ENCODE assay signal across 7 cellular contexts in the genomic region with DNA sequence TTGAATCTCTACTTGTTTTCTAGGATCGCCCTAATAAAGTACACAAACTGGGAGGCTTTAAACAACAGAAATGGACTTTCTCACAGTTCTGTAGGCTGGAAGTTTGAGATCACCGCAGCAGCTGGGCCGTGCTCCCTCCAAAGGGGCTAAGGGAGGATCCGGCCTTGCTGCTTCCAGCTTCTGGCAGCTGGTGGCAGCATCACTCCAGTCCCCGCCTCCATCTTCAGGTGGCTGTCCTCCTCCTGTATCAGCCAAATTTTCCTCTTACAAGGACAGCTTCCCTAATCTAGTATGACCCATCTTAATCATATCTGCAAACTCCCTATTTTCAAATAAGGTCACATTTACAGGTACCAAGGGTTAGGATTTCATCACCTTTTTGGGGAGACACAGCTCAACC.
A peak's percentile ranks its signal among the peaks of the same experiment; 100 is the strongest.
DNase-seq lines count a peak whose midpoint lies in the region; ATAC-seq and TF ChIP-seq lines count a peak whose summit lies in the region.
"Not testable (repeated sequence)": the region's sequence is repeated elsewhere in the genome, so short reads cannot be mapped to it uniquely, and the experiment has no call there.

No MANE protein-coding gene starts in this region.

- not testable (repeated sequence) for H3K27ac ChIP-seq in WERI-Rb-1

- H3K27me3 ChIP-seq in WERI-Rb-1 (ENCODE audit: insufficient read depth, low read depth, severe bottlenecking): not testable (repeated sequence)

- DNase-seq in NCI-H345 treated with DMSO at 0.1 percent for 48 hours (lab: John Stamatoyannopoulos, UW; ENCODE audit: unreplicated experiment): peak; percentile 70
- DNase-seq in WERI-Rb-1: peak; percentile 77
- peak; percentile 60 to 61 for DNase-seq in cardiac fibroblast (ENCODE audit: low read depth in 2 of 2)
- peak; percentile 53 for DNase-seq in iPS-NIHi11 (ENCODE audit: low spot score)
- DNase-seq in renal cortical epithelial cell (ENCODE audit: low read depth): peak; percentile 19

- H3K36me3 ChIP-seq in WERI-Rb-1: not testable (repeated sequence)

- ATAC-seq in HG03097 (IDR thresholded peaks at IDR 0.05; ENCODE audit: low FRiP score, unreplicated experiment): peak; percentile 33

- TF ChIP-seq CTCF in GM12873 (IDR thresholded peaks at IDR 0.05; ENCODE audit: insufficient read depth, low read depth, low read length, missing control alignments) (peak; percentile 65), WERI-Rb-1 (IDR thresholded peaks at IDR 0.05; ENCODE audit: low read depth, low read length) (peak; percentile 72), cardiac fibroblast (IDR thresholded peaks at IDR 0.05; ENCODE audit: low read depth, low read length) (peak; percentile 43)

- H3K4me3 ChIP-seq in WERI-Rb-1 (ENCODE audit: low read depth, low read length): peak overlapping the region; percentile 84; the same call in 1 of the 2 replicates
- not testable (repeated sequence) for H3K4me3 ChIP-seq in cardiac fibroblast (replicated peaks in 1 of 2; ENCODE audit: low read depth in 2 of 2, low read length in 2 of 2)

- not testable (repeated sequence) for H3K9me3 ChIP-seq in WERI-Rb-1 (ENCODE audit: severe bottlenecking)

Comparison
In these comparisons a context has a peak if more than half of its experiments do, and no peak if none do; other contexts are left out.
1. DNase-seq: peak in every context shown above with its lines; median percentile 77 in WERI-Rb-1; 70 in NCI-H345 treated with DMSO at 0.1 percent for 48 hours; 60 in cardiac fibroblast; 53 in iPS-NIHi11; 19 in renal cortical epithelial cell.